ENCODE assay signal across 16 cellular contexts in the genomic region with DNA sequence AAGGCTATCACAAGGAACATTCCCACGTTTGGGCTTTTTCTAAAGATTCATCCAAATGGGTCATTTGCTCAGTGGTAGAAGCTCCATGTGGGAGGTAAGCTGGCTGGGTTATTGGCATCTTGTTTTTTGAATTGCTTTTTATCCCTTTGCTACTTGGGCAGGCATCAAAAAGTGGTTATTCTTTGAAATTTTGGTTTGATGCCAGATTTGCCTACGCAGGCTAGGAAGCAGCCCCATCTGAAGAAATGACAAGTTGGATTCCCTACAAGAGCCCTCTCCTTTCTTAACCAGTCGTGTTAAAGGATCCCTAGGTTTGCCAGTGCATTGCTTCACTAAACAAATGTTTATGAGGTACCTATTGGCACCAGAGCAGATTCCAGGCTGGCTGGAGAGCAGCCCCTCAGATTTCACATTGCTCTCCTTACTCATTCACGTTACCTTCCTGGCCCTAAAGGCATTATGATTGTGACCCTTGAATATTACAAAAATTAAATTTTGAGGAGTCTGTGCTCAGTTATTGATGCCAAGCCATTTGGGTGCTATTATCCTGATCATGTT. TPM values are rescaled to one million over a fixed set of nuclear protein-coding genes. Genes with fewer than 3 reads are reported as not detected.
DNase-seq lines count a peak whose midpoint lies in the region; ATAC-seq and TF ChIP-seq lines count a peak whose summit lies in the region.
"Had no signal": no experiment of that assay in that cellular context is flagged by ENCODE, and none has a peak within 500 bp of the region (broad histone marks: within the 10 kb centered on the region; RNA-seq: fewer than 3 reads in every experiment).

No MANE protein-coding gene starts in this region.

- no peak overlapping the region for H2BK120ac ChIP-seq in trophoblast cell (ENCODE audit: insufficient read depth, low read length, poor library complexity)

- H3K79me1 ChIP-seq in trophoblast cell (ENCODE audit: low read length): no peaks in the 10 kb centered on the region

- no peak for TF ChIP-seq CTCF in cardiac fibroblast (IDR thresholded peaks at IDR 0.05; ENCODE audit: low read depth, low read length)
- no peak for TF ChIP-seq CTCF in omental fat pad (IDR thresholded peaks at IDR 0.05)

- H3K4me3 Mint-ChIP-seq in activated CD4-positive, alpha-beta T cell treated with anti-CD3 and anti-CD28 coated beads, Interleukin-2, amount 10 ng/mL, durations not matched to agents 7 days and 5 days: no peak overlapping the region

- H3K4me3 ChIP-seq in cardiac fibroblast (replicated peaks in 1 of 2; ENCODE audit: low read depth in 2 of 2, low read length in 2 of 2): no peak overlapping the region
- H3K4me3 ChIP-seq in trophoblast cell (ENCODE audit: low read depth, low read length): no peak overlapping the region
- H3K4me3 ChIP-seq in Karpas-422 (ENCODE audit: low read length): no peak overlapping the region
- H3K4me3 ChIP-seq: A549, colonic mucosa, esophagus muscularis mucosa, pancreas had no signal

- H3K27ac ChIP-seq in trophoblast cell (ENCODE audit: low read depth, low read length) (no peak overlapping the region), Karpas-422 (ENCODE audit: low read length) (no peak overlapping the region)
- H3K27ac ChIP-seq: A549, colonic mucosa, pancreas had no signal

- H2BK12ac ChIP-seq in trophoblast cell (ENCODE audit: low read length): no peak overlapping the region

- WGBS in trophoblast cell (ENCODE audit: extremely low coverage, insufficient coverage, insufficient read length): no CpG with 5 or more reads among the region's 4 CpGs

- H3K9me2 ChIP-seq in Karpas-422 (replicated peaks; ENCODE audit: insufficient read depth, low read length): no peaks in the 10 kb centered on the region

- H3K14ac ChIP-seq in trophoblast cell (ENCODE audit: low read length): no peak overlapping the region

- peak overlapping the region; percentile 56 for H3K27ac Mint-ChIP-seq in activated CD4-positive, alpha-beta T cell treated with anti-CD3 and anti-CD28 coated beads, Interleukin-2, amount 10 ng/mL, durations not matched to agents 7 days and 5 days

- no peak overlapping the region for H4K12ac ChIP-seq in trophoblast cell (ENCODE audit: low read depth, low read length)

- CTCF ChIA-PET in activated CD4-positive, alpha-beta T cell treated with anti-CD3 and anti-CD28 coated beads, Interleukin-2, amount 10 ng/mL, durations not matched to agents 7 days and 5 days (lab: Charles Lee): interaction anchor here (1.6 to 1.9 kb wide), 2 partner anchors 10 to 13 kb away, joined by 3 to 6 read pairs; no protein-coding TSS in a partner anchor

- no peak overlapping the region for H2AK5ac ChIP-seq in trophoblast cell (ENCODE audit: low read length)

- H4K8ac ChIP-seq in trophoblast cell (ENCODE audit: low read depth, low read length): no peak overlapping the region

- no peaks in the 10 kb centered on the region for H3K9me3 ChIP-seq in trophoblast cell (ENCODE audit: insufficient read depth, low read depth, low read length)
- H3K9me3 ChIP-seq in Karpas-422 (ENCODE audit: low read length): no peaks in the 10 kb centered on the region
- H3K9me3 ChIP-seq: A549, colonic mucosa, esophagus muscularis mucosa, pancreas had no signal

- peak; percentile 28 for ATAC-seq in omental fat pad (ENCODE audit: low FRiP score)
- ATAC-seq in GM18498 (IDR thresholded peaks at IDR 0.05; ENCODE audit: unreplicated experiment): no peak
- ATAC-seq: A549 had no signal

- H3K79me2 ChIP-seq in trophoblast cell (ENCODE audit: control insufficient read depth, insufficient read depth, low read length, poor library complexity) (no peaks in the 10 kb centered on the region), Karpas-422 (ENCODE audit: low read length) (peaks cover 72% of the 10 kb centered on the region)

- H3K36me3 Mint-ChIP-seq in activated CD4-positive, alpha-beta T cell treated with anti-CD3 and anti-CD28 coated beads, Interleukin-2, amount 10 ng/mL, durations not matched to agents 7 days and 5 days (ENCODE audit: low read depth): peaks cover 63% of the 10 kb centered on the region

- no peak overlapping the region for H3K18ac ChIP-seq in trophoblast cell (ENCODE audit: low read length)

- H3K4me1 Mint-ChIP-seq in activated CD4-positive, alpha-beta T cell treated with anti-CD3 and anti-CD28 coated beads, Interleukin-2, amount 10 ng/mL, durations not matched to agents 7 days and 5 days: peaks cover 69% of the 10 kb centered on the region

- H3K9me3 Mint-ChIP-seq in activated CD4-positive, alpha-beta T cell treated with anti-CD3 and anti-CD28 coated beads, Interleukin-2, amount 10 ng/mL, durations not matched to agents 7 days and 5 days: no peaks in the 10 kb centered on the region

- H3K23ac ChIP-seq in trophoblast cell (ENCODE audit: low read length): no peak overlapping the region

- POLR2A ChIA-PET in activated CD4-positive, alpha-beta T cell treated with anti-CD3 and anti-CD28 coated beads, Interleukin-2, amount 10 ng/mL, durations not matched to agents 7 days and 5 days (lab: Charles Lee): no interaction called here

- H3K4me1 ChIP-seq in trophoblast cell (ENCODE audit: control insufficient read depth in 1 of 2, insufficient read depth in 2 of 2, low read length in 2 of 2) (peaks cover 0 to 2% of the 10 kb centered on the region in 2 experiments), Karpas-422 (ENCODE audit: low read length) (peaks cover 6% of the 10 kb centered on the region)
- H3K4me1 ChIP-seq: A549, colonic mucosa, pancreas had no signal

- DNase-seq in activated CD4-positive, alpha-beta T cell treated with anti-CD3 and anti-CD28 coated beads, Interleukin-2, amount 10 ng/mL, durations not matched to agents 7 days and 5 days: no peak
- no peak for DNase-seq in activated CD4-positive, alpha-beta T cell treated with anti-CD3 and anti-CD28 coated beads for 48 hours
- DNase-seq in NCI-H226 (peak; percentile 12), cardiac fibroblast (ENCODE audit: low read depth in 2 of 2) (peak; percentile 50 to 82), omental fat pad (ENCODE audit: low spot score) (no peak), trophoblast cell (no peak), Karpas-422 (no peak)
- DNase-seq: activated CD4-positive, alpha-beta T cell treated with anti-CD3 and anti-CD28 coated beads for 4 hours; colonic mucosa; NCI-H1092 treated with DMSO at 0.1 percent for 48 hours; NCI-H2227 treated with DMSO at 0.1 percent for 48 hours; OCI-M1; pancreas had no signal

- peaks cover 28 to 64% of the 10 kb centered on the region in 2 experiments for H3K36me3 ChIP-seq in trophoblast cell (ENCODE audit: control insufficient read depth in 1 of 2, insufficient read depth in 2 of 2, low read length in 2 of 2)
- peaks cover 50% of the 10 kb centered on the region for H3K36me3 ChIP-seq in Karpas-422 (ENCODE audit: insufficient read depth, low read length)

- H2BK5ac ChIP-seq in trophoblast cell (ENCODE audit: low read depth, low read length, poor library complexity): no peak overlapping the region

- H2AFZ ChIP-seq in trophoblast cell (ENCODE audit: insufficient read depth, low read length, poor library complexity): no peak overlapping the region
- no peak overlapping the region for H2AFZ ChIP-seq in Karpas-422 (ENCODE audit: low read length)

- H3K27me3 ChIP-seq in trophoblast cell (ENCODE audit: insufficient read depth, low read length) (no peaks in the 10 kb centered on the region), Karpas-422 (ENCODE audit: low read length) (no peaks in the 10 kb centered on the region)
- H3K27me3 ChIP-seq: colonic mucosa, esophagus muscularis mucosa, pancreas had no signal

- no peak overlapping the region for H3K4me2 ChIP-seq in trophoblast cell (ENCODE audit: low read length)
- H3K4me2 ChIP-seq in Karpas-422 (ENCODE audit: low read depth, low read length, poor library complexity, severe bottlenecking): no peak overlapping the region
- H3K4me2 ChIP-seq: A549 had no signal

- H3K9ac ChIP-seq in trophoblast cell (ENCODE audit: low read length) (no peak overlapping the region), Karpas-422 (ENCODE audit: low read length) (no peak overlapping the region)

- no peak overlapping the region for H4K91ac ChIP-seq in trophoblast cell (ENCODE audit: low read depth, low read length)

- H3K4ac ChIP-seq in trophoblast cell (ENCODE audit: low read depth, low read length): no peak overlapping the region

- peaks cover 9% of the 10 kb centered on the region; the same call in 1 of the 2 replicates for H4K20me1 ChIP-seq in Karpas-422 (ENCODE audit: insufficient read depth, low read depth, low read length)

- H3K27me3 Mint-ChIP-seq in activated CD4-positive, alpha-beta T cell treated with anti-CD3 and anti-CD28 coated beads, Interleukin-2, amount 10 ng/mL, durations not matched to agents 7 days and 5 days: no peaks in the 10 kb centered on the region

RNA-seq across cellular contexts. Expression of gene ARID1A, which starts 38.8 kb away (rescaled TPM):
- total RNA-seq in activated CD4-positive, alpha-beta T cell treated with anti-CD3 and anti-CD28 coated beads, Interleukin-2, amount 10 ng/mL, durations not matched to agents 7 days and 5 days: 100 to 1,000 TPM; 120 TPM
- total RNA-seq in omental fat pad: 10 to 100 TPM; 25.8 to 48.4 (median 40.6) TPM
- 84.0 and 87.9 TPM in 2 replicates for polyA plus RNA-seq in trophoblast cell (2013)
- 55.8 and 73.1 TPM in 2 replicates for total RNA-seq in Karpas-422 (2014; rRNA removed; shearing (Covaris generic); ENCODE audit: low replicate concordance)

RNA-seq across cellular contexts. Expression of gene PIGV, which starts 53.2 kb away (rescaled TPM):
- total RNA-seq in activated CD4-positive, alpha-beta T cell treated with anti-CD3 and anti-CD28 coated beads, Interleukin-2, amount 10 ng/mL, durations not matched to agents 7 days and 5 days: 10 to 100 TPM; 16.4 to 16.9 TPM
- total RNA-seq in omental fat pad: 10 to 100 TPM in 3 of 4 donors, 1 to 10 TPM in 1; 7.9 to 17.1 (median 16.5) TPM
- polyA plus RNA-seq in trophoblast cell (2013): 6.1 and 6.5 TPM in 2 replicates
- 5.8 and 15.7 TPM in 2 replicates for total RNA-seq in Karpas-422 (2014; rRNA removed; shearing (Covaris generic); ENCODE audit: low replicate concordance)

Comparison
In these comparisons a context has a peak if more than half of its experiments do, and no peak if none do; other contexts are left out.
1. DNase-seq: peak in NCI-H226 (single experiment) and cardiac fibroblast (2 of 2); none in activated CD4-positive, alpha-beta T cell treated with anti-CD3 and anti-CD28 coated beads, Interleukin-2, amount 10 ng/mL, durations not matched to agents 7 days and 5 days (single experiment), activated CD4-positive, alpha-beta T cell treated with anti-CD3 and anti-CD28 coated beads for 48 hours (single experiment), omental fat pad (single experiment), trophoblast cell (0 of 2) and Karpas-422 (single experiment).